In the genomic region with DNA sequence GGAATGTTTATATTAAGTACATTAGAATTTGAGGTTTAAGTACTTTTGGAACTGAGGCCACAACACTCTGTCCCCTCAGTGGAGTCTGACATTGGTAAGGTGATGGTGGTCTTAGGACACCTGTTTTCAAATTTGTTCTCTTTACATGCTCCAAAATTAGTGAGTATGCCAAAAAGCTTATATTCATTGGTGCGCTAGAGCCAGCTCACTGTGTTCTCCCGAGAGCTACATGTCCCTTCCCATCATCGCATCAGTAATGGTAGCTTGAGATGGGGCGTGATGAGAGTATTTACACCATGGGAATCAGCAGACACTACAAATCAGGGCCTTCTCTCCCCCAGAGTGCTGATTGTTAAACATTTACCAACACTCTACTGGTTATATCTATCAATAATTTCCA, we compare ENCODE assay signal across 1 cellular context.
TF ChIP-seq lines count a peak whose summit lies in the region.

No MANE protein-coding gene starts in this region.

TF ChIP-seq in liver, 16 proteins besides CTCF, POLR2A, EP300 and RAD21 (continued from another document):
- TF ChIP-seq, protein P1, sequence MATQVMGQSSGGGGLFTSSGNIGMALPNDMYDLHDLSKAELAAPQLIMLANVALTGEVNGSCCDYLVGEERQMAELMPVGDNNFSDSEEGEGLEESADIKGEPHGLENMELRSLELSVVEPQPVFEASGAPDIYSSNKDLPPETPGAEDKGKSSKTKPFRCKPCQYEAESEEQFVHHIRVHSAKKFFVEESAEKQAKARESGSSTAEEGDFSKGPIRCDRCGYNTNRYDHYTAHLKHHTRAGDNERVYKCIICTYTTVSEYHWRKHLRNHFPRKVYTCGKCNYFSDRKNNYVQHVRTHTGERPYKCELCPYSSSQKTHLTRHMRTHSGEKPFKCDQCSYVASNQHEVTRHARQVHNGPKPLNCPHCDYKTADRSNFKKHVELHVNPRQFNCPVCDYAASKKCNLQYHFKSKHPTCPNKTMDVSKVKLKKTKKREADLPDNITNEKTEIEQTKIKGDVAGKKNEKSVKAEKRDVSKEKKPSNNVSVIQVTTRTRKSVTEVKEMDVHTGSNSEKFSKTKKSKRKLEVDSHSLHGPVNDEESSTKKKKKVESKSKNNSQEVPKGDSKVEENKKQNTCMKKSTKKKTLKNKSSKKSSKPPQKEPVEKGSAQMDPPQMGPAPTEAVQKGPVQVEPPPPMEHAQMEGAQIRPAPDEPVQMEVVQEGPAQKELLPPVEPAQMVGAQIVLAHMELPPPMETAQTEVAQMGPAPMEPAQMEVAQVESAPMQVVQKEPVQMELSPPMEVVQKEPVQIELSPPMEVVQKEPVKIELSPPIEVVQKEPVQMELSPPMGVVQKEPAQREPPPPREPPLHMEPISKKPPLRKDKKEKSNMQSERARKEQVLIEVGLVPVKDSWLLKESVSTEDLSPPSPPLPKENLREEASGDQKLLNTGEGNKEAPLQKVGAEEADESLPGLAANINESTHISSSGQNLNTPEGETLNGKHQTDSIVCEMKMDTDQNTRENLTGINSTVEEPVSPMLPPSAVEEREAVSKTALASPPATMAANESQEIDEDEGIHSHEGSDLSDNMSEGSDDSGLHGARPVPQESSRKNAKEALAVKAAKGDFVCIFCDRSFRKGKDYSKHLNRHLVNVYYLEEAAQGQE (IDR thresholded peaks at IDR 0.05): no peak
- TF ChIP-seq SP1 (IDR thresholded peaks at IDR 0.05) (no peak), RXRA (IDR thresholded peaks at IDR 0.05) (no peak), YY1 (IDR thresholded peaks at IDR 0.05) (no peak), FOXA1 (IDR thresholded peaks at IDR 0.05) (no peak)
